Comparison of ENCODE assay signal across 15 cellular contexts in the genomic region with DNA sequence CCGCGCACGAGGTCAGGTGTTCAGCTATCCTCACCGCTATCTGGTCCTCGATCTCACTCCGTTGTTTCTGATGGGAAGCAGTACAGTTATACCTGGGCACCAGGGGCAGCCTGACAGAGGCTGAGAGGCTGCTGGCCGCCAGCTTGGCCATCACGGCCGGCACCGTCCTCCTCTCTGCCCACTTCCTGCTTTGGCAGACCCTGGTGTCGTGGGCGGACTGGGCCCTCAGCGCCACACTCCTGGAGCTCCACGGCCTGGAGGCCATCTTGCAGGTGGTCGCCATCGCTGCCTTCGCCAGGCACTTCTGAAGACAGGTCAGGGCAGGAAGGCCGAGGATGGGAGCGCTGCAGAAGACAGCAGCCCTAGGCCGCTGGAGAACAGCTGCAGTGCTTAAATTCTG. TPM values are rescaled to one million over a fixed set of nuclear protein-coding genes. Genes with fewer than 3 reads are reported as not detected.
"Had no signal": no experiment of that assay in that cellular context is flagged by ENCODE, and none has a peak within 500 bp of the region (broad histone marks: within the 10 kb centered on the region; RNA-seq: fewer than 3 reads in every experiment).

No MANE protein-coding gene starts in this region.

- H3K4me1 ChIP-seq: colonic mucosa, testis, tibial nerve had no signal

- ATAC-seq: left colon; mucosa of descending colon; naive thymus-derived CD8-positive, alpha-beta T cell; sciatic nerve; stimulated activated naive B cell treated with anti-CD40 and anti-IgM and Interleukin-4, amounts not matched to agents 10 μg/mL and 1 μg/mL and 100 μg/mL, for 72 hours had no signal

- H3K27me3 ChIP-seq: colonic mucosa, hepatocyte, testis, tibial nerve had no signal

- H3K27ac Mint-ChIP-seq: naive thymus-derived CD8-positive, alpha-beta T cell; stimulated activated naive B cell treated with anti-CD40 and anti-IgM and Interleukin-4, amounts not matched to agents 10 μg/mL and 1 μg/mL and 100 μg/mL, for 72 hours had no signal

- H3K4me2 ChIP-seq: hepatocyte had no signal

- H3K36me3 ChIP-seq: colonic mucosa had no signal

- H3K9me3 ChIP-seq: colonic mucosa, mucosa of descending colon, testis, tibial nerve had no signal

- H3K4me3 ChIP-seq: colonic mucosa, hepatocyte, mucosa of descending colon, testis, tibial nerve had no signal

- DNase-seq: colonic mucosa; dermis blood vessel endothelial cell; foreskin melanocyte; head of caudate nucleus; left colon; mucosa of descending colon; naive thymus-derived CD8-positive, alpha-beta T cell; stimulated activated CD4-positive, alpha-beta T cell treated with anti-CD3 and anti-CD28 coated beads, Interleukin-2, amount 100 ng/mL, for 24 hours; stimulated activated CD4-positive, alpha-beta T cell treated with anti-CD3 and anti-CD28 coated beads, Interleukin-4, amount 100 ng/mL, for 4 hours; stimulated activated naive B cell treated with anti-CD40 and anti-IgM and Interleukin-4, amounts not matched to agents 10 μg/mL and 1 μg/mL and 100 μg/mL, for 72 hours; stimulated activated naive CD8-positive, alpha-beta T cell treated with anti-CD3 and anti-CD28 coated beads, Interleukin-15, amount 100 ng/mL, for 72 hours; testis had no signal

- H2AFZ ChIP-seq: hepatocyte had no signal

- H3K27me3 Mint-ChIP-seq: stimulated activated naive B cell treated with anti-CD40 and anti-IgM and Interleukin-4, amounts not matched to agents 10 μg/mL and 1 μg/mL and 100 μg/mL, for 72 hours; stimulated activated naive CD8-positive, alpha-beta T cell treated with anti-CD3 and anti-CD28 coated beads, Interleukin-15, amount 100 ng/mL, for 72 hours had no signal

- H3K4me3 Mint-ChIP-seq: naive thymus-derived CD8-positive, alpha-beta T cell; stimulated activated naive B cell treated with anti-CD40 and anti-IgM and Interleukin-4, amounts not matched to agents 10 μg/mL and 1 μg/mL and 100 μg/mL, for 72 hours; stimulated activated naive CD8-positive, alpha-beta T cell treated with anti-CD3 and anti-CD28 coated beads, Interleukin-15, amount 100 ng/mL, for 72 hours had no signal

- H3K36me3 Mint-ChIP-seq: stimulated activated naive B cell treated with anti-CD40 and anti-IgM and Interleukin-4, amounts not matched to agents 10 μg/mL and 1 μg/mL and 100 μg/mL, for 72 hours had no signal

- H3K27ac ChIP-seq: colonic mucosa, testis, tibial nerve had no signal

- H3K4me1 Mint-ChIP-seq: stimulated activated naive B cell treated with anti-CD40 and anti-IgM and Interleukin-4, amounts not matched to agents 10 μg/mL and 1 μg/mL and 100 μg/mL, for 72 hours had no signal

RNA-seq across cellular contexts. Expression of a gene that starts 35.2 kb away (rescaled TPM):
- polyA plus RNA-seq: naive thymus-derived CD8-positive, alpha-beta T cell had no signal
